16 cellular contexts compared by ENCODE assay signal in the genomic region with DNA sequence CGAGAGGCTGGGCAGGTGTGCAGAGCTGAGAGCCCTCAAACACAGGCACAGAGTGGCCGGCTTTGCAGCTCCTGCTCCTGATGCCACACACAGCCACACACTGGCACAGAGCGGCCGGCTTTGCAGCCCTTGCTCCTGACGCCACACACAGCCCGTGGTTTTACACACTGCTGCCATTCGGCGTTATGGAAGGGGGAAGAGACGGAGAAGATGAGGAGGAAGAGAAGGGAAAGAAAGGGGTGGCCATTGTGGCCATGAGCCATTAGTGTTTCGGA. TPM values are rescaled to one million over a fixed set of nuclear protein-coding genes. Genes with fewer than 3 reads are reported as not detected.
DNase-seq lines count a peak whose midpoint lies in the region; ATAC-seq and TF ChIP-seq lines count a peak whose summit lies in the region.
"Had no signal": no experiment of that assay in that cellular context is flagged by ENCODE, and none has a peak within 500 bp of the region (broad histone marks: within the 10 kb centered on the region; RNA-seq: fewer than 3 reads in every experiment).

No MANE protein-coding gene starts in this region.

- DNase-seq in left ventricle myocardium inferior (no peak), Right ventricle myocardium inferior (ENCODE audit: missing footprints) (no peak), chondrocyte (ENCODE audit: low spot score) (peak; percentile 69), sigmoid colon (no peak)
- DNase-seq in effector memory CD8-positive, alpha-beta T cell: no peak
- DNase-seq: 8988T; AML-193; Caco-2; CD8-positive, alpha-beta memory T cell; H9 had no signal

- intact Hi-C loops in left ventricle myocardium inferior (cut with micrococcal nuclease): no loop called here
- intact Hi-C loops in Right ventricle myocardium inferior (cut with DNase I): no loop called here
- intact Hi-C loops in sigmoid colon (cut with DNase I): no loop called here

- WGBS in sigmoid colon, 2 donors: 89 to 91% methylated on average over 10 of the region's 10 CpGs

- H3K4me3 Mint-ChIP-seq in chondrocyte (ENCODE audit: unreplicated experiment): no peak overlapping the region
- H3K4me3 Mint-ChIP-seq in nephron: no peak overlapping the region
- H3K4me3 Mint-ChIP-seq in effector memory CD8-positive, alpha-beta T cell: no peak overlapping the region
- H3K4me3 Mint-ChIP-seq: CD8-positive, alpha-beta memory T cell; GM23338; H9 had no signal

- no peak for TF ChIP-seq EP300 in sigmoid colon (IDR thresholded peaks at IDR 0.05)

- H3K27me3 ChIP-seq in left ventricle myocardium inferior (ENCODE audit: low read depth): no peaks in the 10 kb centered on the region
- no peaks in the 10 kb centered on the region for H3K27me3 ChIP-seq in sigmoid colon
- H3K27me3 ChIP-seq: BLaER1 had no signal

- peaks cover 25% of the 10 kb centered on the region for H3K4me1 ChIP-seq in left ventricle myocardium inferior
- no peaks in the 10 kb centered on the region for H3K4me1 ChIP-seq in sigmoid colon
- H3K4me1 ChIP-seq: Caco-2 had no signal

- TF ChIP-seq CTCF in left ventricle myocardium inferior (IDR thresholded peaks at IDR 0.05; ENCODE audit: borderline replicate concordance) (no peak), chondrocyte (IDR thresholded peaks at IDR 0.05) (no peak), nephron (IDR thresholded peaks at IDR 0.05; ENCODE audit: unreplicated experiment in 3 of 3) (no peak), sigmoid colon (IDR thresholded peaks at IDR 0.05) (no peak)

- peaks cover 5% of the 10 kb centered on the region for H3K4me1 Mint-ChIP-seq in chondrocyte (ENCODE audit: low read depth)
- peaks cover 59% of the 10 kb centered on the region for H3K4me1 Mint-ChIP-seq in nephron
- H3K4me1 Mint-ChIP-seq in effector memory CD8-positive, alpha-beta T cell (ENCODE audit: low read depth in 2 of 2): no peaks in the 10 kb centered on the region
- H3K4me1 Mint-ChIP-seq: CD8-positive, alpha-beta memory T cell had no signal

- no peak for TF ChIP-seq POLR2A in sigmoid colon (IDR thresholded peaks at IDR 0.05)

- H3K4me3 ChIP-seq in left ventricle myocardium inferior (no peak overlapping the region), sigmoid colon (no peak overlapping the region)
- H3K4me3 ChIP-seq: BLaER1, GM12878, GM23338 had no signal

- no peaks in the 10 kb centered on the region for H3K36me3 ChIP-seq in left ventricle myocardium inferior
- no peaks in the 10 kb centered on the region for H3K36me3 ChIP-seq in sigmoid colon
- H3K36me3 ChIP-seq: BLaER1 had no signal

- H3K9me3 Mint-ChIP-seq in chondrocyte (ENCODE audit: low read depth): no peaks in the 10 kb centered on the region
- H3K9me3 Mint-ChIP-seq in nephron: no peaks in the 10 kb centered on the region
- no peaks in the 10 kb centered on the region for H3K9me3 Mint-ChIP-seq in effector memory CD8-positive, alpha-beta T cell
- H3K9me3 Mint-ChIP-seq: CD8-positive, alpha-beta memory T cell; GM23338; H9 had no signal

- H3K27ac ChIP-seq in left ventricle myocardium inferior (replicated peaks): peak overlapping the region; percentile 83
- no peak overlapping the region for H3K27ac ChIP-seq in sigmoid colon
- H3K27ac ChIP-seq: BLaER1 had no signal

- H3K9me3 ChIP-seq in left ventricle myocardium inferior (replicated peaks) (no peaks in the 10 kb centered on the region), sigmoid colon (no peaks in the 10 kb centered on the region)
- H3K9me3 ChIP-seq: BLaER1, Caco-2 had no signal

- peaks cover 2% of the 10 kb centered on the region for H3K36me3 Mint-ChIP-seq in chondrocyte (ENCODE audit: low read depth)
- peaks cover 8% of the 10 kb centered on the region for H3K36me3 Mint-ChIP-seq in nephron (ENCODE audit: low read depth)
- H3K36me3 Mint-ChIP-seq in effector memory CD8-positive, alpha-beta T cell (ENCODE audit: insufficient read depth): no peaks in the 10 kb centered on the region
- H3K36me3 Mint-ChIP-seq: CD8-positive, alpha-beta memory T cell had no signal

- H3K27me3 Mint-ChIP-seq in chondrocyte (ENCODE audit: low read depth): peaks cover 10% of the 10 kb centered on the region
- peaks cover 11% of the 10 kb centered on the region for H3K27me3 Mint-ChIP-seq in nephron (ENCODE audit: low read depth)
- H3K27me3 Mint-ChIP-seq in effector memory CD8-positive, alpha-beta T cell: peaks cover 38 to 66% of the 10 kb centered on the region in 2 donors

- ATAC-seq in Right ventricle myocardium inferior: no peak
- ATAC-seq in effector memory CD8-positive, alpha-beta T cell (replicated peaks): no peak
- ATAC-seq in GM19023 (IDR thresholded peaks at IDR 0.05; ENCODE audit: unreplicated experiment): no peak
- ATAC-seq: GM12878, GM23338, HepG2 had no signal

- H3K27ac Mint-ChIP-seq in chondrocyte (ENCODE audit: unreplicated experiment) (no peak overlapping the region), nephron (peak overlapping the region in 2 of 3 experiments; percentile 15 to 72)
- no peak overlapping the region for H3K27ac Mint-ChIP-seq in effector memory CD8-positive, alpha-beta T cell
- H3K27ac Mint-ChIP-seq: CD8-positive, alpha-beta memory T cell had no signal

RNA-seq across cellular contexts. Expression of gene WSCD1, which starts 26.8 kb away (rescaled TPM):
- total RNA-seq in left ventricle myocardium inferior (6.4 TPM), Right ventricle myocardium inferior (10.6 TPM), chondrocyte (3.5 to 4.4 TPM (median 4.2 TPM) in 3 replicates), sigmoid colon (1 to 10 TPM; 1.6 to 7.5 (median 2.1) TPM)
- 1 to 10 TPM; 3.8 to 9.6 (median 9.5) TPM for polyA plus RNA-seq in sigmoid colon
- total RNA-seq: Caco-2, GM12878 had no signal
- polyA plus RNA-seq: CD8-positive, alpha-beta memory T cell had no signal

Comparison
In these comparisons a context has a peak if more than half of its experiments do, and no peak if none do; other contexts are left out.
1. H3K27ac Mint-ChIP-seq: peak in nephron (2 of 3); none in chondrocyte (single experiment) and effector memory CD8-positive, alpha-beta T cell (0 of 2).